8 cellular contexts compared by ENCODE assay signal in the genomic region with DNA sequence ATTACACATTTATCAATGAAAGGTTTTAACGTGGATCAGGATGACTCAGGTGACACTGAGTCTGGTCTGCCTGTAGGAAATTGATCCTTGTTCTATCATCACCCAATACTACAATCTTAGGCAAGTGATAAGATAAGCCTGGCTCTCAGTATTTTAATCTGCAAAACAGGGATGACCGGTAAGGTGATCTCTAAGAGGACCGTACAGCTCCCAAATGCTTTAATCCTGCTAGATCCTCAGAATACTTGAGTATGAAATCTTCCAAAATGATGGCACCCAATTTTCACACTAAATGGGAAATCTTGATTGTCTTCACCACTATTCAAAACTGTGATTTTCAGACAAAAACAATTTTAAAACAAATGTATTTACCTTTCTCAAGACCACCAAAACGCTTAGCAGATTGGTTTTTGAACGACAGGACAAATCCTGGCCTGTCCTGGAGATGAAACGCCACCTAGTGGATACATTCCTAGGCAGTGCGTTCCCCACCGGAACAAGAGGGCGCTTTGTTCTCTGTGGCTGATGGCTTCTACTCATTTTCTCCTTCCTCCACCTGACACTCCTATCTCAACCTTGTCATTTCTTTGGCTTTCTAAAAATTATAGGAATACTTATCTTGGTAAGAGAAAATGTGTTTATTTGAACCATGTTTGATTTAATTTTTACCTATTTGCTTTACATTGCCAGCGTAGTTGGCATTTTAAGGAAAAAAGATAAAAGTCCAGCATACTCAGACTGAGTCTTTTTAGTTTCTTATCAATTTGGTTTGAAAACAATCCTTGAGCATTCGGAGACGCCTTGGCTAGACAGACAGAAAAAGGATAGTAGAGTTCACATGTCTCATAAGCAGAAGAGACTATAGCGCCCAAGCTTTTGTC.
DNase-seq lines count a peak whose midpoint lies in the region; ATAC-seq and TF ChIP-seq lines count a peak whose summit lies in the region.

No MANE protein-coding gene starts in this region.

- intact Hi-C loops in tibial artery (cut with DNase I; ENCODE audit: low total_unique reads): no loop called here

- H3K4me3 ChIP-seq in OCI-LY1 (ENCODE audit: low read depth, low read length, poor library complexity, severe bottlenecking): no peak overlapping the region
- H3K4me3 ChIP-seq in tibial artery: no peak overlapping the region

- peaks cover 5% of the 10 kb centered on the region for H3K36me3 Mint-ChIP-seq in nephron (ENCODE audit: low read depth)

- TF ChIP-seq CTCF in C4-2B (conservative IDR thresholded peaks at IDR 0.05) (peak; percentile 97), OCI-LY1 (IDR thresholded peaks at IDR 0.05; ENCODE audit: low read length) (peak; percentile 94), nephron (IDR thresholded peaks at IDR 0.05; ENCODE audit: unreplicated experiment in 3 of 3) (peak; percentile 75 to 85 (median 76)), tibial artery (IDR thresholded peaks at IDR 0.05) (peak; percentile 66 to 80)

- H3F3A ChIP-seq in OCI-LY1 (ENCODE audit: insufficient read depth, low read length): no peaks in the 10 kb centered on the region; the same call in 1 of the 2 replicates

- H3K27ac ChIP-seq in C4-2B (no peak overlapping the region), OCI-LY1 (ENCODE audit: low read depth, low read length, poor library complexity, severe bottlenecking) (no peak overlapping the region), tibial artery (no peak overlapping the region)

- H3K4me3 Mint-ChIP-seq in nephron: no peak overlapping the region

- no peaks in the 10 kb centered on the region for H3K79me2 ChIP-seq in OCI-LY1 (ENCODE audit: insufficient read depth, low read length)

- peaks cover 7% of the 10 kb centered on the region for H3K9me3 Mint-ChIP-seq in nephron

- no peak overlapping the region for H2AFZ ChIP-seq in OCI-LY1 (ENCODE audit: low read length)

- peak; percentile 57 for ATAC-seq in GM19025 (IDR thresholded peaks at IDR 0.05; ENCODE audit: low read depth, unreplicated experiment)
- ATAC-seq in HG03439 (IDR thresholded peaks at IDR 0.05; ENCODE audit: unreplicated experiment): peak; percentile 75

- H3K4me1 Mint-ChIP-seq in nephron: peaks cover 6% of the 10 kb centered on the region

- H3K9me3 ChIP-seq in OCI-LY1 (ENCODE audit: low read length) (no peaks in the 10 kb centered on the region), tibial artery (no peaks in the 10 kb centered on the region)

- H3K36me3 ChIP-seq in OCI-LY1 (ENCODE audit: insufficient read depth, low read length) (no peaks in the 10 kb centered on the region), tibial artery (no peaks in the 10 kb centered on the region)

- no peaks in the 10 kb centered on the region for H3K9me2 ChIP-seq in OCI-LY1 (ENCODE audit: low read depth, low read length)

- H4K20me1 ChIP-seq in OCI-LY1 (ENCODE audit: insufficient read depth, low read length): no peaks in the 10 kb centered on the region

- DNase-seq in activated T-cell treated with anti-CD3 and anti-CD28 coated beads for 4 hours (peak; percentile 17), fibroblast of gingiva (ENCODE audit: low read depth) (peak; percentile 52), tibial artery (peak; percentile 55 to 70)

- no peak overlapping the region for H3K27ac Mint-ChIP-seq in nephron

- no peak overlapping the region for H3K4me2 ChIP-seq in OCI-LY1 (ENCODE audit: low read length)

- H3K27me3 ChIP-seq in OCI-LY1 (ENCODE audit: insufficient read depth, low read length): no peaks in the 10 kb centered on the region
- no peaks in the 10 kb centered on the region for H3K27me3 ChIP-seq in tibial artery

- H3K9ac ChIP-seq in OCI-LY1 (ENCODE audit: low read length): no peak overlapping the region

- H3K27me3 Mint-ChIP-seq in nephron (ENCODE audit: low read depth): no peaks in the 10 kb centered on the region

- H3K4me1 ChIP-seq in OCI-LY1 (ENCODE audit: insufficient read depth, low read length, severe bottlenecking) (no peaks in the 10 kb centered on the region), tibial artery (peaks cover 0 to 12% (median 3%) of the 10 kb centered on the region in 4 donors)
